In the genomic region with DNA sequence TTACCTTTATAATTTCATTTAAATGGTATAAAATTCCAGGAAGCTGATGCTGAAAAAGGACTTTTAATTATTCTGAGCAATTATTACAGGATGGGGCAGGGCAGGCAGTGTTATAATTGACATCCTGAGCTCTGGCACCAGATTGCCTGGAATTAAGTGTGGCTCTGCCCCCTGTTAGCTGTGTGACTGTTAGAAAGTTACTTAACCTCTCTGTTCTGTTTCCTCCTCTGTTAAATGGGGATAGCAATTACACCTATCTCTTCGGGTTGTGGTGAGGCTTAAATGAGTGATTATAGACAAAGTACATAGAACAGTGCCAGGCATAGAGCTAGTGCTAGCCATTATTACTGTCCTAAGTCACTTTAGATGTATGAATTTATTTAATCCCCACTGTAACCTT, we compare ENCODE assay signal across 27 cellular contexts.
"Had no signal": no experiment of that assay in that cellular context is flagged by ENCODE, and none has a peak within 500 bp of the region (broad histone marks: within the 10 kb centered on the region; RNA-seq: fewer than 3 reads in every experiment).

No MANE protein-coding gene starts in this region.

- H3K4me3 ChIP-seq: ovary, psoas muscle, right lobe of liver, sigmoid colon, stomach, thoracic aorta, thyroid gland, tibial nerve, upper lobe of left lung, vagina had no signal

- ATAC-seq: natural killer cell treated with Interleukin-12 subunit alpha and Interleukin-12 subunit beta and Interleukin-15 and Interleukin-18, amount 100 ng/mL, for 72 hours; psoas muscle; right cardiac atrium; right lobe of liver; stimulated activated effector memory CD8-positive, alpha-beta T cell treated with anti-CD3 and anti-CD28 coated beads, Interleukin-12 subunit alpha, Interleukin-12 subunit beta, amount 100 ng/mL, for 72 hours; stimulated activated naive B cell treated with anti-CD40 and anti-IgM and Interleukin-4, amounts not matched to agents 10 μg/mL and 1 μg/mL and 100 μg/mL, for 72 hours had no signal

- H3K27ac ChIP-seq: neutrophil, ovary, parathyroid adenoma, psoas muscle, right lobe of liver, sigmoid colon, stomach, thoracic aorta, tibial nerve, upper lobe of left lung, vagina had no signal

- H3K27me3 ChIP-seq: ovary, right lobe of liver, sigmoid colon, stomach, thyroid gland, tibial nerve, upper lobe of left lung, vagina had no signal

- H3K79me2 ChIP-seq: parathyroid adenoma had no signal

- H3K9me3 ChIP-seq: neutrophil, ovary, psoas muscle, right lobe of liver, sigmoid colon, stomach, thoracic aorta, thyroid gland, tibial nerve, upper lobe of left lung, vagina had no signal

- H3K9ac ChIP-seq: parathyroid adenoma had no signal

- H2AFZ ChIP-seq: parathyroid adenoma had no signal

- FAIRE-seq: small intestine, urothelium cell line had no signal

- DNase-seq: nephron progenitor cell; nucleus accumbens; ovary; posterior cingulate gyrus; psoas muscle; right cardiac atrium; right lobe of liver; sigmoid colon; small intestine; stimulated activated CD4-positive, alpha-beta T cell treated with anti-CD3 and anti-CD28 coated beads, Interleukin-15, amount 100 ng/mL, for 24 hours; stimulated activated CD4-positive, alpha-beta T cell treated with anti-CD3 and anti-CD28 coated beads, Interleukin-2, amount 100 ng/mL, for 24 hours; stimulated activated CD4-positive, alpha-beta T cell treated with anti-CD3 and anti-CD28 coated beads, Interleukin-2, amount 100 ng/mL, for 48 hours; stimulated activated CD4-positive, alpha-beta T cell treated with anti-CD3 and anti-CD28 coated beads, Interleukin-4, amount 100 ng/mL, for 24 hours; stimulated activated naive B cell treated with anti-CD40 and anti-IgM and Interleukin-4, amounts not matched to agents 10 μg/mL and 1 μg/mL and 100 μg/mL, for 72 hours; stimulated activated naive CD4-positive, alpha-beta T cell treated with Interleukin-2 at 50 U/mL for 16 hours; stomach; thyroid gland; trophoblast cell; upper lobe of left lung had no signal

- H3K36me3 ChIP-seq: neutrophil, ovary, right lobe of liver, sigmoid colon, stomach, thoracic aorta, thyroid gland, tibial nerve, upper lobe of left lung, vagina had no signal

- H3K4me1 ChIP-seq: parathyroid adenoma, psoas muscle, right lobe of liver, sigmoid colon, stomach, tibial nerve, vagina had no signal
